In the genomic region with DNA sequence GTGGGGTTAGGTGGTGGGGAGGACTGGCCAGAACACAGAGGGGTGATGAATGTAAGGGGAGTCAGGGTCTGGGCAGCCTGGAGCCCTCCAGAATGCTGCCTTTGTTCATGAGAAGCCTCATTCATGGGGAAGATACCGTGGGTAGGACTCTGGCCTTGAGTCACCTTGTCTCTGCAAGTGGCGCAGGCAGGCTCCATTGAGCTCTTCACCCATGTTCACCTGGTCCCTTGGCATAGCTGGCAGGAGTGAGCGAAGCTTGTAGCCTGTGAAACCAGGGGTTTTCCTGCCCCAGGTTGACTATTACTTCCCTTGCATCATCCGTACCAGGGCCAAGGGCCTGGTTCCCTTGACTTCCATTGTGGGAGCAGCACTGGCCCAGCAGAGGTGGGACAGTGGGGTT, we compare ENCODE assay signal across 20 cellular contexts. TPM values are rescaled to one million over a fixed set of nuclear protein-coding genes. Genes with fewer than 3 reads are reported as not detected.
"Had no signal": no experiment of that assay in that cellular context is flagged by ENCODE, and none has a peak within 500 bp of the region (broad histone marks: within the 10 kb centered on the region; RNA-seq: fewer than 3 reads in every experiment).

No MANE protein-coding gene starts in this region.

- H3K27me3 ChIP-seq: ascending aorta, colonic mucosa, suprapubic skin, upper lobe of right lung had no signal

- H3K27ac ChIP-seq: ascending aorta, colonic mucosa, suprapubic skin, upper lobe of right lung had no signal

- H3K9me3 ChIP-seq: ascending aorta, colonic mucosa, suprapubic skin, upper lobe of right lung had no signal

- H3K27ac Mint-ChIP-seq: activated CD4-positive, alpha-beta T cell treated with anti-CD3 and anti-CD28 coated beads, Interleukin-2, amount 10 ng/mL, durations not matched to agents 24 days and 14 days; activated CD8-positive, alpha-beta T cell treated with anti-CD3 and anti-CD28 coated beads, Interleukin-2, amount 10 ng/mL, durations not matched to agents 7 days and 5 days; activated naive CD4-positive, alpha-beta T cell treated with anti-CD3 and anti-CD28 coated beads, Interleukin-2, amount 50 U/mL, for 24 hours; T-helper 2 cell treated with Interferon-gamma antibody and Interleukin-4, amounts not matched to agents 5 μg/mL and 100 μg/mL, for 36 hours had no signal

- DNase-seq: activated CD4-positive, alpha-beta T cell treated with anti-CD3 and anti-CD28 coated beads, Interleukin-2, amount 10 ng/mL, durations not matched to agents 24 days and 14 days; activated CD8-positive, alpha-beta T cell treated with anti-CD3 and anti-CD28 coated beads, Interleukin-2, amount 10 ng/mL, durations not matched to agents 7 days and 5 days; activated gamma-delta T cell; activated T-cell treated with anti-CD3 and anti-CD28 coated beads, Interleukin-2, amount 50 U/mL, for 48 hours; colonic mucosa; kidney glomerular epithelial cell; naive thymus-derived CD8-positive, alpha-beta T cell; nucleus accumbens; posterior cingulate gyrus; stimulated activated CD4-positive, alpha-beta T cell treated with anti-CD3 and anti-CD28 coated beads, Interleukin-12 subunit alpha, Interleukin-12 subunit beta, amount 100 ng/mL, for 4 hours; stimulated activated CD4-positive, alpha-beta T cell treated with anti-CD3 and anti-CD28 coated beads, Interleukin-1b, Interleukin-23, amount 100 ng/mL, for 48 hours; stimulated activated CD8-positive, alpha-beta memory T cell treated with anti-CD3 and anti-CD28 coated beads, Interleukin-4, amount 100 ng/mL, for 48 hours; stimulated activated naive CD8-positive, alpha-beta T cell treated with anti-CD3 and anti-CD28 coated beads, Interleukin-15, Interleukin-2, amounts not matched to agents 100 U/mL and 50 U/mL, for 24 hours; upper lobe of right lung had no signal

- H3K4me3 ChIP-seq: ascending aorta, colonic mucosa, suprapubic skin, upper lobe of right lung had no signal

- H3K36me3 ChIP-seq: ascending aorta, colonic mucosa, suprapubic skin, upper lobe of right lung had no signal

- H3K36me3 Mint-ChIP-seq: activated naive CD4-positive, alpha-beta T cell treated with anti-CD3 and anti-CD28 coated beads, Interleukin-2, amount 50 U/mL, for 24 hours; naive thymus-derived CD8-positive, alpha-beta T cell had no signal

- H3K9me3 Mint-ChIP-seq: activated CD4-positive, alpha-beta T cell treated with anti-CD3 and anti-CD28 coated beads, Interleukin-2, amount 10 ng/mL, durations not matched to agents 24 days and 14 days; activated naive CD4-positive, alpha-beta T cell treated with anti-CD3 and anti-CD28 coated beads, Interleukin-2, amount 50 U/mL, for 24 hours; central memory CD8-positive, alpha-beta T cell; naive thymus-derived CD8-positive, alpha-beta T cell; T-helper 2 cell treated with Interferon-gamma antibody and Interleukin-4, amounts not matched to agents 5 μg/mL and 100 μg/mL, for 36 hours had no signal

- H3K4me3 Mint-ChIP-seq: activated CD4-positive, alpha-beta T cell treated with anti-CD3 and anti-CD28 coated beads, Interleukin-2, amount 10 ng/mL, durations not matched to agents 24 days and 14 days; activated CD8-positive, alpha-beta T cell treated with anti-CD3 and anti-CD28 coated beads, Interleukin-2, amount 10 ng/mL, durations not matched to agents 7 days and 5 days; activated naive CD4-positive, alpha-beta T cell treated with anti-CD3 and anti-CD28 coated beads, Interleukin-2, amount 50 U/mL, for 24 hours; central memory CD8-positive, alpha-beta T cell; naive thymus-derived CD8-positive, alpha-beta T cell; T-helper 2 cell treated with Interferon-gamma antibody and Interleukin-4, amounts not matched to agents 5 μg/mL and 100 μg/mL, for 36 hours had no signal

- FAIRE-seq: frontal cortex had no signal

- ATAC-seq: activated CD8-positive, alpha-beta T cell treated with anti-CD3 and anti-CD28 coated beads, Interleukin-2, amount 10 ng/mL, durations not matched to agents 7 days and 5 days; naive thymus-derived CD8-positive, alpha-beta T cell; stimulated activated naive CD8-positive, alpha-beta T cell treated with anti-CD3 and anti-CD28 coated beads, Interleukin-15, Interleukin-2, amounts not matched to agents 100 U/mL and 50 U/mL, for 24 hours; upper lobe of right lung had no signal

- H3K27me3 Mint-ChIP-seq: central memory CD8-positive, alpha-beta T cell had no signal

RNA-seq across cellular contexts. Expression of gene SOX13, which starts 25.8 kb away (rescaled TPM):
- total RNA-seq: activated CD4-positive, alpha-beta T cell treated with anti-CD3 and anti-CD28 coated beads, Interleukin-2, amount 10 ng/mL, durations not matched to agents 24 days and 14 days had no signal

RNA-seq across cellular contexts. Expression of gene ETNK2, which starts 53.2 kb away (rescaled TPM):
- total RNA-seq: activated CD4-positive, alpha-beta T cell treated with anti-CD3 and anti-CD28 coated beads, Interleukin-2, amount 10 ng/mL, durations not matched to agents 24 days and 14 days had no signal
